ENCODE assay signal across 8 cellular contexts in genomic region chr12:57238854-57239554, GRCh38.
DNase-seq lines count a peak whose midpoint lies in the region; ATAC-seq and TF ChIP-seq lines count a peak whose summit lies in the region.

No MANE protein-coding gene starts in this region.

- ATAC-seq in HG02588 (IDR thresholded peaks at IDR 0.05; ENCODE audit: unreplicated experiment) (peak; percentile 49), HG03378 (IDR thresholded peaks at IDR 0.05; ENCODE audit: unreplicated experiment) (no peak)

- TF ChIP-seq CTCF in GM12874 (IDR thresholded peaks at IDR 0.05; ENCODE audit: insufficient read depth, low read depth, low read length) (peak; percentile 100), retinal pigment epithelial cell (conservative IDR thresholded peaks at IDR 0.05; ENCODE audit: low read depth, low read length) (peak; percentile 100)

- peaks cover 57% of the 10 kb centered on the region for H3K27me3 Mint-ChIP-seq in T-helper 1 cell treated with Interleukin-12 subunit alpha and Interleukin-12 subunit beta and Interleukin-4 antibody, amounts not matched to agents 30 μg/mL and 1 μg/mL, for 36 hours (ENCODE audit: low read depth)

- peaks cover 18% of the 10 kb centered on the region for H3K36me3 Mint-ChIP-seq in T-helper 1 cell treated with Interleukin-12 subunit alpha and Interleukin-12 subunit beta and Interleukin-4 antibody, amounts not matched to agents 30 μg/mL and 1 μg/mL, for 36 hours (ENCODE audit: low read depth)

- DNase-seq in NCI-H1417 (lab: John Stamatoyannopoulos, UW): peak; percentile 86 to 96 (median 93)
- DNase-seq in anterior cingulate cortex (lab: John Stamatoyannopoulos, UW): peak; percentile 20 to 90 (median 74)
- peak; percentile 95 for DNase-seq in hepatic stellate cell (ENCODE audit: low spot score)
- no peak for DNase-seq in retinal pigment epithelial cell (ENCODE audit: low read depth)

- peak overlapping the region; percentile 99 for H3K4me3 Mint-ChIP-seq in T-helper 1 cell treated with Interleukin-12 subunit alpha and Interleukin-12 subunit beta and Interleukin-4 antibody, amounts not matched to agents 30 μg/mL and 1 μg/mL, for 36 hours

- peaks cover 47% of the 10 kb centered on the region for H3K4me1 Mint-ChIP-seq in T-helper 1 cell treated with Interleukin-12 subunit alpha and Interleukin-12 subunit beta and Interleukin-4 antibody, amounts not matched to agents 30 μg/mL and 1 μg/mL, for 36 hours (ENCODE audit: low read depth)

- no peaks in the 10 kb centered on the region for H3K9me3 Mint-ChIP-seq in T-helper 1 cell treated with Interleukin-12 subunit alpha and Interleukin-12 subunit beta and Interleukin-4 antibody, amounts not matched to agents 30 μg/mL and 1 μg/mL, for 36 hours

- peak overlapping the region; percentile 21 for H3K4me3 ChIP-seq in retinal pigment epithelial cell (ENCODE audit: low read length)

- peak overlapping the region; percentile 79 for H3K27ac Mint-ChIP-seq in T-helper 1 cell treated with Interleukin-12 subunit alpha and Interleukin-12 subunit beta and Interleukin-4 antibody, amounts not matched to agents 30 μg/mL and 1 μg/mL, for 36 hours
